In the genomic region with DNA sequence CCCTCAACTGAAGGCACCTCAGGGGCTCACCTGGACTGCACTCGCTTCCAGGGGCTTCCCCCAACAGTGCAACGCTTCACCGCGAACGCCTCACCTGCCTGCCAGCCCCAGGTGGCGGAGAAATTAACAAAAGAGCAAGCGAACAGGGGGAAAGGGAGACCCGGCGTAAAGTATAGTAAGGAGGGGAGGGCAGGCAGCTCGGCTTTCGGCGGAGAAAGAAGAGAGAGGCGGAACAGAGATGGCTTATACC, we compare ENCODE assay signal across 8 cellular contexts. TPM values are rescaled to one million over a fixed set of nuclear protein-coding genes. Genes with fewer than 3 reads are reported as not detected.
DNase-seq lines count a peak whose midpoint lies in the region; ATAC-seq and TF ChIP-seq lines count a peak whose summit lies in the region.

No MANE protein-coding gene starts in this region.

- H3K27me3 ChIP-seq in KMS-11 (ENCODE audit: insufficient read depth, low read depth) (no peaks in the 10 kb centered on the region), brain microvascular endothelial cell (replicated peaks) (no peaks in the 10 kb centered on the region)

- DNase-seq in activated CD4-positive, alpha-beta T cell treated with anti-CD3 and anti-CD28 coated beads for 36 hours, result peak; percentile 40
- DNase-seq in activated CD4-positive, alpha-beta T cell treated with anti-CD3 and anti-CD28 coated beads for 1 hour, result no peak
- DNase-seq in brain microvascular endothelial cell (no peak), SHP77 (lab: John Stamatoyannopoulos, UW) (no peak), UCSD-AML1 (lab: John Stamatoyannopoulos, UW; ENCODE audit: unreplicated experiment) (no peak)

- H3K9me3 ChIP-seq in mesodermal cell (ENCODE audit: control insufficient read depth, low read length), result no peaks in the 10 kb centered on the region

- WGBS in mesodermal cell (ENCODE audit: insufficient coverage in 2 of 2), 2 experiments, result 0 to 1% methylated on average over 9 to 12 of the region's 13 CpGs

- H3K27ac Mint-ChIP-seq in activated CD4-positive, alpha-beta T cell treated with anti-CD3 and anti-CD28 coated beads for 36 hours, result peak overlapping the region; percentile 71

- H3K27ac ChIP-seq in KMS-11 (peak overlapping the region; percentile 82), brain microvascular endothelial cell (peak overlapping the region; percentile 99), mesodermal cell (ENCODE audit: low read depth, low read length, severe bottlenecking) (peak overlapping the region; percentile 62)

- ATAC-seq in activated CD4-positive, alpha-beta T cell treated with anti-CD3 and anti-CD28 coated beads for 36 hours, result peak; percentile 23
- no peak for ATAC-seq in GM21423 (IDR thresholded peaks at IDR 0.05; ENCODE audit: unreplicated experiment)

- H3K4me3 Mint-ChIP-seq in activated CD4-positive, alpha-beta T cell treated with anti-CD3 and anti-CD28 coated beads for 36 hours, result peak overlapping the region; percentile 82

- H3K79me2 ChIP-seq in KMS-11 (ENCODE audit: insufficient read depth, low read depth), result peaks cover 52% of the 10 kb centered on the region

- H3K4me1 Mint-ChIP-seq in activated CD4-positive, alpha-beta T cell treated with anti-CD3 and anti-CD28 coated beads for 36 hours, result peaks cover 20% of the 10 kb centered on the region

- peaks cover 41% of the 10 kb centered on the region for H3K4me1 ChIP-seq in KMS-11 (ENCODE audit: low read depth, poor library complexity, severe bottlenecking)
- peaks cover 7% of the 10 kb centered on the region for H3K4me1 ChIP-seq in mesodermal cell (ENCODE audit: control insufficient read depth, insufficient read depth, low read length, poor library complexity, severe bottlenecking)

- H3K9ac ChIP-seq in KMS-11, result peak overlapping the region; percentile 78

- in situ Hi-C loops in brain microvascular endothelial cell (cut with HindIII; ENCODE audit: low pct_ligation_motif_present, low sequenced_read_pairs), result no loop called here

- H3K36me3 Mint-ChIP-seq in activated CD4-positive, alpha-beta T cell treated with anti-CD3 and anti-CD28 coated beads for 36 hours (ENCODE audit: low read depth), result no peaks in the 10 kb centered on the region

- peak overlapping the region; percentile 97 for H3K4me3 ChIP-seq in KMS-11 (IDR thresholded peaks at IDR 0.05; ENCODE audit: insufficient read depth, low read depth, low read length)
- peak overlapping the region; percentile 94 for H3K4me3 ChIP-seq in brain microvascular endothelial cell (ENCODE audit: low read depth, low read length)
- peak overlapping the region; percentile 84 for H3K4me3 ChIP-seq in mesodermal cell (ENCODE audit: extremely low read depth, insufficient read depth, low read length, poor library complexity, severe bottlenecking)

- CTCF ChIA-PET in activated CD4-positive, alpha-beta T cell treated with anti-CD3 and anti-CD28 coated beads for 36 hours (lab: Charles Lee), result interaction anchor here (1.2 to 1.5 kb wide), 2 partner anchors 79 to 101 kb away, joined by 3 to 4 read pairs; no protein-coding TSS in a partner anchor

- TF ChIP-seq CTCF in KMS-11 (conservative IDR thresholded peaks at IDR 0.05; ENCODE audit: low read depth, low read length) (no peak), brain microvascular endothelial cell (IDR thresholded peaks at IDR 0.05; ENCODE audit: low read depth, low read length, missing control alignments) (no peak)

- H3K27me3 Mint-ChIP-seq in activated CD4-positive, alpha-beta T cell treated with anti-CD3 and anti-CD28 coated beads for 36 hours, result peaks cover 63% of the 10 kb centered on the region

- no peaks in the 10 kb centered on the region for H3K9me3 Mint-ChIP-seq in activated CD4-positive, alpha-beta T cell treated with anti-CD3 and anti-CD28 coated beads for 36 hours (ENCODE audit: low read depth)

- H2AFZ ChIP-seq in KMS-11 (ENCODE audit: low read depth), result peak overlapping the region; percentile 83

- POLR2A ChIA-PET in activated CD4-positive, alpha-beta T cell treated with anti-CD3 and anti-CD28 coated beads for 36 hours (lab: Charles Lee), result interaction anchor here (1.3 kb wide), 1 partner anchor 19 kb away, joined by 3 read pairs; no protein-coding TSS in a partner anchor

- intact Hi-C loops in activated CD4-positive, alpha-beta T cell treated with anti-CD3 and anti-CD28 coated beads for 36 hours (cut with DNase I, micrococcal nuclease), result loop anchor here (1.0 to 5.0 kb wide), 3 partner anchors 24 to 125 kb away; no protein-coding TSS in a partner anchor

- peak overlapping the region; percentile 96 for H3K4me2 ChIP-seq in KMS-11

- H3K36me3 ChIP-seq in KMS-11 (ENCODE audit: insufficient read depth), result no peaks in the 10 kb centered on the region
- no peaks in the 10 kb centered on the region for H3K36me3 ChIP-seq in brain microvascular endothelial cell (replicated peaks)
- H3K36me3 ChIP-seq in mesodermal cell (ENCODE audit: control insufficient read depth, insufficient read depth, low read length), result no peaks in the 10 kb centered on the region

- no peaks in the 10 kb centered on the region for H4K20me1 ChIP-seq in KMS-11 (ENCODE audit: insufficient read depth)

RNA-seq across cellular contexts. Expression of gene MB21D2, which starts 0.5 kb away (rescaled TPM):
- 1 to 10 TPM; 2.2 to 2.5 TPM for total RNA-seq in activated CD4-positive, alpha-beta T cell treated with anti-CD3 and anti-CD28 coated beads for 36 hours
- 3.3 TPM for polyA plus RNA-seq in mesodermal cell (2013, experiment 1 of 2)
- 3.2 TPM for polyA plus RNA-seq in mesodermal cell (2013, experiment 2 of 2)
